In the genomic region with DNA sequence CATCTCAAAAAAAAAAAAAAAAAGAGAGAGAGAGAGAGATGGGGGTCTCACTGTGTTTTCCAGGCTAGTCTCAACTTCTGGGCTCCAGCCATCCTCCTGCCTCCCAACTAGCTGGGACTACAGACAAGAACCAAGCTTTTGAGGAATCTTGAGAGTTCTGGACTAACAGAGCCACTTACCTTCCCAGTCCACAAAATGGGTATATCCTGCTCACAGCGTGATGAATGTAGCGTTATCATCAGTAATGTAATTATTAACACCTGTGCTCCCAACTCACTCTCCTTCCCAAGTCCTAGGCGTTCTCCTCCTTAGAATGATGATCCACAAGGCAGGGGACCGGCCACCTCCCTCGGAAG, we compare ENCODE assay signal across 11 cellular contexts. TPM values are rescaled to one million over a fixed set of nuclear protein-coding genes. Genes with fewer than 3 reads are reported as not detected.
A peak's percentile ranks its signal among the peaks of the same experiment; 100 is the strongest.
DNase-seq lines count a peak whose midpoint lies in the region; ATAC-seq, FAIRE-seq and TF ChIP-seq lines count a peak whose summit lies in the region.
"Had no signal": no experiment of that assay in that cellular context is flagged by ENCODE, and none has a peak within 500 bp of the region (broad histone marks: within the 10 kb centered on the region; RNA-seq: fewer than 3 reads in every experiment).

No MANE protein-coding gene starts in this region.

- no peak overlapping the region for H2BK15ac ChIP-seq in H9 (ENCODE audit: low read depth, low read length)

- peaks cover 3 to 8% of the 10 kb centered on the region in 2 experiments for H3K4me1 Mint-ChIP-seq in H9
- H3K4me1 Mint-ChIP-seq in central memory CD8-positive, alpha-beta T cell, result peaks cover 17% of the 10 kb centered on the region
- peaks cover 0 to 9% (median 3%) of the 10 kb centered on the region in 7 donors for H3K4me1 Mint-ChIP-seq in naive thymus-derived CD4-positive, alpha-beta T cell

- H4K20me1 ChIP-seq in H9 (ENCODE audit: control insufficient read depth, insufficient read depth, insufficient read length), result no peaks in the 10 kb centered on the region

- no peak overlapping the region for H3K27ac Mint-ChIP-seq in H9
- H3K27ac Mint-ChIP-seq in central memory CD8-positive, alpha-beta T cell (ENCODE audit: low read depth), result no peak overlapping the region
- peak overlapping the region in 2 of 9 donors; percentile 42 to 51 for H3K27ac Mint-ChIP-seq in naive thymus-derived CD4-positive, alpha-beta T cell

- H3K79me1 ChIP-seq in H9 (ENCODE audit: insufficient read depth, low read depth, low read length, poor library complexity, severe bottlenecking), result no peaks in the 10 kb centered on the region

- no peak overlapping the region for H3K27ac ChIP-seq in H9 (ENCODE audit: insufficient read length, low read depth, low read length)
- no peak overlapping the region for H3K27ac ChIP-seq in naive thymus-derived CD4-positive, alpha-beta T cell (ENCODE audit: low read depth, low read length)
- H3K27ac ChIP-seq: GM23248 had no signal

- H2BK12ac ChIP-seq in H9 (ENCODE audit: insufficient read length, low read depth, low read length), result no peak overlapping the region

- no peaks in the 10 kb centered on the region for H3K9me3 ChIP-seq in H9 (ENCODE audit: control insufficient read depth, low read depth, low read length)
- H3K9me3 ChIP-seq in naive thymus-derived CD4-positive, alpha-beta T cell (ENCODE audit: control insufficient read depth in 2 of 3, low read length in 3 of 3), result no peaks in the 10 kb centered on the region

- no peak overlapping the region for H2AFZ ChIP-seq in H9 (ENCODE audit: low read length)

- H3K4me3 ChIP-seq in BJ (ENCODE audit: low read depth, low read length), result peak overlapping the region; percentile 19; the same call in 1 of the 2 replicates
- no peak overlapping the region for H3K4me3 ChIP-seq in naive thymus-derived CD4-positive, alpha-beta T cell (ENCODE audit: low read length)

- H3K4me1 ChIP-seq in H9 (ENCODE audit: insufficient read depth, low read length), result no peaks in the 10 kb centered on the region
- peaks cover 0 to 4% of the 10 kb centered on the region in 2 donors for H3K4me1 ChIP-seq in naive thymus-derived CD4-positive, alpha-beta T cell (ENCODE audit: control insufficient read depth in 2 of 2, insufficient read depth in 2 of 2, low read length in 2 of 2)

- H3K56ac ChIP-seq in H9 (ENCODE audit: insufficient read length, low read depth, low read length), result no peak overlapping the region

- ATAC-seq in central memory CD8-positive, alpha-beta T cell (replicated peaks; ENCODE audit: extremely low read depth, poor library complexity, severe bottlenecking), result no peak
- ATAC-seq in naive thymus-derived CD4-positive, alpha-beta T cell, result no peak
- no peak for ATAC-seq in GM21576 (IDR thresholded peaks at IDR 0.05; ENCODE audit: unreplicated experiment)
- no peak for ATAC-seq in GM19452 (IDR thresholded peaks at IDR 0.05; ENCODE audit: unreplicated experiment)
- no peak for ATAC-seq in GM19023 (IDR thresholded peaks at IDR 0.05; ENCODE audit: unreplicated experiment)

- H4K8ac ChIP-seq in H9 (replicated peaks; ENCODE audit: insufficient read length, low read depth, low read length), result no peak overlapping the region

- H3K4me3 Mint-ChIP-seq in H9, result peak overlapping the region; percentile 34 to 81; a peak in 4 of 5 replicates
- peak overlapping the region; percentile 48 for H3K4me3 Mint-ChIP-seq in central memory CD8-positive, alpha-beta T cell
- H3K4me3 Mint-ChIP-seq in naive thymus-derived CD4-positive, alpha-beta T cell, result peak overlapping the region in 9 of 10 donors; percentile 25 to 83 (median 74)

- H3K14ac ChIP-seq in H9 (ENCODE audit: insufficient read depth, low read length), result no peak overlapping the region

- peaks cover 100% of the 10 kb centered on the region for H3K27me3 Mint-ChIP-seq in H9 (ENCODE audit: low read depth)
- H3K27me3 Mint-ChIP-seq in central memory CD8-positive, alpha-beta T cell, result peaks cover 53% of the 10 kb centered on the region
- H3K27me3 Mint-ChIP-seq in naive thymus-derived CD4-positive, alpha-beta T cell, result peaks cover 12 to 32% (median 14%) of the 10 kb centered on the region in 5 donors

- no peak overlapping the region for H4K5ac ChIP-seq in H9 (ENCODE audit: insufficient read length, low read depth, low read length)

- CTCF ChIA-PET in BJ (lab: Yijun Ruan, JAX), result interaction anchor here (1.2 to 2.8 kb wide), 2 partner anchors 10 to 206 kb away, joined by 3 to 7 read pairs; no protein-coding TSS in a partner anchor
- CTCF ChIA-PET in naive thymus-derived CD4-positive, alpha-beta T cell (lab: Charles Lee), result interaction anchor here (0.7 to 1.4 kb wide), 3 partner anchors 10 to 84 kb away, joined by 3 to 10 read pairs (median 3); a partner anchor contains a TSS

- H3K27me3 ChIP-seq in BJ (ENCODE audit: control insufficient read depth, insufficient read depth, low read length), result no peaks in the 10 kb centered on the region
- peaks cover 41% of the 10 kb centered on the region; the same call in 1 of the 2 replicates for H3K27me3 ChIP-seq in H9 (ENCODE audit: insufficient read depth, low read length)
- H3K27me3 ChIP-seq in naive thymus-derived CD4-positive, alpha-beta T cell (ENCODE audit: control insufficient read depth in 2 of 2, insufficient read depth in 2 of 2, low read length in 2 of 2), result no peaks in the 10 kb centered on the region

- no peak overlapping the region for H2BK5ac ChIP-seq in H9 (ENCODE audit: insufficient read length, low read length)

- H3K36me3 ChIP-seq in BJ (ENCODE audit: control insufficient read depth, insufficient read depth, low read length), result no peaks in the 10 kb centered on the region
- no peaks in the 10 kb centered on the region for H3K36me3 ChIP-seq in naive thymus-derived CD4-positive, alpha-beta T cell (ENCODE audit: control insufficient read depth in 2 of 3, insufficient read depth in 3 of 3, low read length in 3 of 3)

- no CpG with 5 or more reads among the region's 5 CpGs for WGBS in H9 (ENCODE audit: extremely low coverage, insufficient read length, low lambda C conversion rate)

- DNase-seq in BJ (ENCODE audit: low read depth) (no peak), H9 (no peak), GM12892 (ENCODE audit: insufficient read length) (no peak)
- no peak for DNase-seq in central memory CD8-positive, alpha-beta T cell (ENCODE audit: low spot score in 2 of 2)
- DNase-seq in naive thymus-derived CD4-positive, alpha-beta T cell, result no peak
- DNase-seq: activated effector memory CD4-positive, alpha-beta T cell treated with Interleukin-2 at 50 U/mL for 16 hours; GM23248; NCI-H82 had no signal

- no peaks in the 10 kb centered on the region; a peak in 1 of 7 replicates for H3K36me3 Mint-ChIP-seq in H9 (ENCODE audit: insufficient read depth in 1 of 3, low read depth in 3 of 3)
- H3K36me3 Mint-ChIP-seq in central memory CD8-positive, alpha-beta T cell (ENCODE audit: insufficient read depth), result peaks cover 2% of the 10 kb centered on the region
- H3K36me3 Mint-ChIP-seq in naive thymus-derived CD4-positive, alpha-beta T cell, result no peaks in the 10 kb centered on the region

- H3K23me2 ChIP-seq in H9 (ENCODE audit: insufficient read length, low read depth, low read length, poor library complexity, severe bottlenecking), result peaks cover 3% of the 10 kb centered on the region

- H3K23ac ChIP-seq in H9 (ENCODE audit: insufficient read length, low read depth, low read length), result no peak overlapping the region

- POLR2A ChIA-PET in BJ (lab: Charles Lee), result interaction anchor here (0.5 to 0.6 kb wide), 3 partner anchors 19 to 33 kb away, joined by 3 to 9 read pairs (median 6); no protein-coding TSS in a partner anchor
- POLR2A ChIA-PET in naive thymus-derived CD4-positive, alpha-beta T cell (lab: Charles Lee), result interaction anchor here (0.8 kb wide), 1 partner anchor 160 kb away, joined by 4 read pairs; no protein-coding TSS in a partner anchor

- H3K9me3 Mint-ChIP-seq in H9, result no peaks in the 10 kb centered on the region
- no peaks in the 10 kb centered on the region for H3K9me3 Mint-ChIP-seq in central memory CD8-positive, alpha-beta T cell
- H3K9me3 Mint-ChIP-seq in naive thymus-derived CD4-positive, alpha-beta T cell, result peaks cover 0 to 5% (median 0%) of the 10 kb centered on the region in 11 donors

- no peak overlapping the region for H3K9ac ChIP-seq in H9 (ENCODE audit: extremely low read depth, insufficient read length, low read length)
- H3K9ac ChIP-seq: GM23248 had no signal

- intact Hi-C loops in naive thymus-derived CD4-positive, alpha-beta T cell (cut with micrococcal nuclease), result no loop called here

- H3K4me2 ChIP-seq in H9 (ENCODE audit: insufficient read depth, insufficient read length, low read length), result no peak overlapping the region

- H2BK20ac ChIP-seq in H9 (ENCODE audit: low read depth, low read length, poor library complexity, severe bottlenecking), result no peak overlapping the region

- TF ChIP-seq CTCF in BJ (IDR thresholded peaks at IDR 0.05; ENCODE audit: insufficient read depth, low read depth, low read length) (no peak), H9 (conservative IDR thresholded peaks at IDR 0.05) (no peak)

- no peak overlapping the region for H2BK120ac ChIP-seq in H9 (ENCODE audit: low read depth, low read length, poor library complexity, severe bottlenecking)

- no peak overlapping the region for H2AK5ac ChIP-seq in H9 (ENCODE audit: insufficient read length, low read length)

- no peak for TF ChIP-seq POLR2A in GM12892 (IDR thresholded peaks at IDR 0.05; ENCODE audit: low read depth, low read length)

- no peak overlapping the region for H3T11ph ChIP-seq in H9 (ENCODE audit: low read length)

- H3K18ac ChIP-seq in H9 (ENCODE audit: insufficient read length, low read depth, low read length), result no peak overlapping the region

- no peak for FAIRE-seq in GM12892 (lab: Jason Lieb, UNC)

- H3K79me2 ChIP-seq in H9 (ENCODE audit: insufficient read depth, low read length), result no peaks in the 10 kb centered on the region

- no peak overlapping the region for H3K4ac ChIP-seq in H9 (ENCODE audit: low read depth, low read length)

- no peak overlapping the region for H4K91ac ChIP-seq in H9 (ENCODE audit: insufficient read length, low read depth, low read length)

RNA-seq across cellular contexts. Expression of a gene that starts 4.6 kb away (rescaled TPM):
- polyA plus RNA-seq in BJ (2011; rRNA removed), result 0.20 and 0.55 TPM in 2 replicates
- 0.52 TPM in 1 of 2 replicates, not detected in the other for polyA minus RNA-seq in BJ (2011; rRNA and poly(A)+ RNA removed)
- total RNA-seq in H9 (2021), result not detected in 2 replicates
- 1 to 10 TPM in 2 of 5 experiments, not detected in 3; 1.3 to 3.4 TPM for total RNA-seq in naive thymus-derived CD4-positive, alpha-beta T cell
- polyA plus RNA-seq in naive thymus-derived CD4-positive, alpha-beta T cell, result not detected
- 1.2 TPM for polyA plus RNA-seq in GM12892 (2012; ENCODE audit: missing spikeins)
- total RNA-seq: GM23248 had no signal

RNA-seq across cellular contexts. Expression of a gene that starts 33.6 kb away (rescaled TPM):
- 0.38 and 0.94 TPM in 2 replicates for polyA plus RNA-seq in BJ (2011; rRNA removed)
- polyA minus RNA-seq in BJ (2011; rRNA and poly(A)+ RNA removed), result 1.5 TPM in 1 of 2 replicates, not detected in the other
- total RNA-seq in H9 (2021), result 4.7 and 6.7 TPM in 2 replicates
- 10 to 100 TPM in 1 of 5 experiments, 1 to 10 TPM in 4; 1.8 to 13.7 (median 2.9) TPM for total RNA-seq in naive thymus-derived CD4-positive, alpha-beta T cell
- 1 to 10 TPM in 1 of 2 donors, under 1 TPM in 1; 0.56 to 1.6 TPM for polyA plus RNA-seq in naive thymus-derived CD4-positive, alpha-beta T cell
- polyA plus RNA-seq in GM12892 (2012; ENCODE audit: missing spikeins), result 0.40 TPM

RNA-seq across cellular contexts. Expression of a gene that starts 33.7 kb away (rescaled TPM):
- polyA plus RNA-seq in BJ (2011; rRNA removed), result 8.0 and 13.1 TPM in 2 replicates
- polyA minus RNA-seq in BJ (2011; rRNA and poly(A)+ RNA removed), result 12.6 and 14.4 TPM in 2 replicates
- total RNA-seq in H9 (2021), result 42.7 and 48.5 TPM in 2 replicates
- total RNA-seq in naive thymus-derived CD4-positive, alpha-beta T cell, result 10 to 100 TPM; 21.0 to 33.1 (median 29.8) TPM
- polyA plus RNA-seq in naive thymus-derived CD4-positive, alpha-beta T cell, result 10 to 100 TPM in 1 of 2 donors, 1 to 10 TPM in 1; 4.1 to 13.3 TPM
- polyA plus RNA-seq in GM12892 (2012; ENCODE audit: missing spikeins), result 10.4 TPM
